ENCODE assay signal across 22 cellular contexts in genomic region chr2:20304411-20304810, GRCh38. TPM values are rescaled to one million over a fixed set of nuclear protein-coding genes. Genes with fewer than 3 reads are reported as not detected.
DNase-seq lines count a peak whose midpoint lies in the region; ATAC-seq and TF ChIP-seq lines count a peak whose summit lies in the region.
"Had no signal": no experiment of that assay in that cellular context is flagged by ENCODE, and none has a peak within 500 bp of the region (broad histone marks: within the 10 kb centered on the region; RNA-seq: fewer than 3 reads in every experiment).

No MANE protein-coding gene starts in this region.

- CTCF ChIA-PET in mammary epithelial cell (lab: Charles Lee; ENCODE audit: low non-redundant PET) = no interaction called here

- dilution Hi-C loops in mammary epithelial cell (cut with HindIII; ENCODE audit: low sequenced_read_pairs) = no loop called here

- H3K9me3 ChIP-seq in mammary epithelial cell (replicated peaks; ENCODE audit: insufficient read depth, low read length) (no peaks in the 10 kb centered on the region), breast epithelium (no peaks in the 10 kb centered on the region)
- H3K9me3 ChIP-seq: body of pancreas, gastroesophageal sphincter, lower lobe of right lung, prostate gland, transverse colon had no signal

- TF ChIP-seq POLR2A in breast epithelium (IDR thresholded peaks at IDR 0.05) = no peak

- H3K36me3 ChIP-seq in mammary epithelial cell (ENCODE audit: insufficient read depth, low read length) (peaks cover 39% of the 10 kb centered on the region), breast epithelium (no peaks in the 10 kb centered on the region)
- H3K36me3 ChIP-seq: prostate gland had no signal

- TF ChIP-seq CTCF in mammary epithelial cell (conservative IDR thresholded peaks at IDR 0.05 in 1 of 2, IDR thresholded peaks at IDR 0.05 in 1 of 2; ENCODE audit: extremely low read depth in 1 of 2, insufficient read depth in 1 of 2, low read depth in 1 of 2, low read length in 2 of 2) (no peak), breast epithelium (IDR thresholded peaks at IDR 0.05) (no peak), foreskin keratinocyte (conservative IDR thresholded peaks at IDR 0.05) (no peak)

- peaks cover 68% of the 10 kb centered on the region for H3K79me2 ChIP-seq in mammary epithelial cell (ENCODE audit: insufficient read depth, low read length)

- ATAC-seq in foreskin keratinocyte (peak; percentile 66), GM18909 (IDR thresholded peaks at IDR 0.05; ENCODE audit: poor library complexity, unreplicated experiment) (no peak), HG02759 (IDR thresholded peaks at IDR 0.05; ENCODE audit: unreplicated experiment) (no peak), HG02885 (IDR thresholded peaks at IDR 0.05; ENCODE audit: poor library complexity, unreplicated experiment) (no peak)
- ATAC-seq: body of pancreas; gastroesophageal sphincter; lower lobe of right lung; naive thymus-derived CD4-positive, alpha-beta T cell had no signal

- DNase-seq in mammary epithelial cell (peak; percentile 23), breast epithelium (ENCODE audit: low spot score in 2 of 2) (no peak), amniotic stem cell (lab: John Stamatoyannopoulos, UW) (peak; percentile 30), foreskin keratinocyte (peak in 1 of 2 donors; percentile 79), SHP77 (lab: John Stamatoyannopoulos, UW) (no peak)
- DNase-seq: 8988T; activated gamma-delta T cell treated with Interleukin-2 at 50 U/mL for 16 hours; body of pancreas; CD4-positive, alpha-beta memory T cell; DMS79; effector CD4-positive, alpha-beta T cell; lower lobe of right lung; naive thymus-derived CD4-positive, alpha-beta T cell; NCI-H1417 treated with DMSO at 0.1 percent for 48 hours; stimulated activated naive CD4-positive, alpha-beta T cell; T-helper 2 cell; transverse colon had no signal

- H3K4me1 ChIP-seq in mammary epithelial cell (ENCODE audit: insufficient read depth, low read length) (no peaks in the 10 kb centered on the region), breast epithelium (no peaks in the 10 kb centered on the region), foreskin keratinocyte (peaks cover 32% of the 10 kb centered on the region)
- H3K4me1 ChIP-seq: prostate gland had no signal

- BruUV-seq in mammary epithelial cell (replicated peaks; lab: Mats Ljungman, UMichigan) = no TSS peak

- H3K4me3 ChIP-seq in mammary epithelial cell (replicated peaks in 1 of 3; ENCODE audit: insufficient read depth in 1 of 3, low read depth in 2 of 3, low read length in 3 of 3) (no peak overlapping the region), breast epithelium (no peak overlapping the region)
- H3K4me3 ChIP-seq: body of pancreas, gastroesophageal sphincter, lower lobe of right lung, prostate gland, transverse colon had no signal

- in situ Hi-C loops in mammary epithelial cell (cut with MboI; ENCODE audit: low sequenced_read_pairs in 2 of 2) = no loop called here

- H3K9ac ChIP-seq in mammary epithelial cell (ENCODE audit: insufficient read depth, low read length) = no peak overlapping the region

- H3K27me3 ChIP-seq in mammary epithelial cell (ENCODE audit: insufficient read depth, low read length) (no peaks in the 10 kb centered on the region), breast epithelium (no peaks in the 10 kb centered on the region), foreskin keratinocyte (no peaks in the 10 kb centered on the region)
- H3K27me3 ChIP-seq: body of pancreas, gastroesophageal sphincter, transverse colon had no signal

- no peaks in the 10 kb centered on the region for H4K20me1 ChIP-seq in mammary epithelial cell (ENCODE audit: insufficient read depth, low read length)

- H3K27ac ChIP-seq in mammary epithelial cell (ENCODE audit: insufficient read depth, low read depth, low read length) (peak overlapping the region; percentile 20), breast epithelium (no peak overlapping the region), foreskin keratinocyte (no peak overlapping the region)
- H3K27ac ChIP-seq: gastroesophageal sphincter, lower lobe of right lung, prostate gland, transverse colon had no signal

- 62% methylated on average over 1 of the region's 1 CpG for WGBS in mammary epithelial cell (ENCODE audit: low coverage, missing lambda C conversion rate)

- intact Hi-C loops in mammary epithelial cell (cut with micrococcal nuclease) (no loop called here), breast epithelium (cut with DNase I; ENCODE audit: low total_unique reads) (no loop called here)

- H3K4me2 ChIP-seq in mammary epithelial cell (ENCODE audit: insufficient read depth, low read depth, low read length) = no peak overlapping the region

- no peak overlapping the region for H2AFZ ChIP-seq in mammary epithelial cell (ENCODE audit: low read depth, low read length)

RNA-seq across cellular contexts. Expression of gene PUM2, which starts 46.2 kb away (rescaled TPM):
- 10 to 100 TPM; 50.7 to 60.8 TPM for total RNA-seq in mammary epithelial cell
- polyA plus RNA-seq in mammary epithelial cell = 28.5 TPM
- polyA minus RNA-seq in mammary epithelial cell = 48.0 TPM
- total RNA-seq in breast epithelium = 10 to 100 TPM; 69.3 to 94.0 (median 92.8) TPM
- total RNA-seq in foreskin keratinocyte = 43.9 and 44.1 TPM in 2 replicates
- polyA plus RNA-seq in foreskin keratinocyte = 9.5 and 11.6 TPM in 2 replicates

Comparison
In these comparisons a context has a peak if more than half of its experiments do, and no peak if none do; other contexts are left out.
1. DNase-seq: peak in mammary epithelial cell (single experiment) and amniotic stem cell (single experiment); none in breast epithelium (0 of 2) and SHP77 (0 of 2).